In the genomic region with DNA sequence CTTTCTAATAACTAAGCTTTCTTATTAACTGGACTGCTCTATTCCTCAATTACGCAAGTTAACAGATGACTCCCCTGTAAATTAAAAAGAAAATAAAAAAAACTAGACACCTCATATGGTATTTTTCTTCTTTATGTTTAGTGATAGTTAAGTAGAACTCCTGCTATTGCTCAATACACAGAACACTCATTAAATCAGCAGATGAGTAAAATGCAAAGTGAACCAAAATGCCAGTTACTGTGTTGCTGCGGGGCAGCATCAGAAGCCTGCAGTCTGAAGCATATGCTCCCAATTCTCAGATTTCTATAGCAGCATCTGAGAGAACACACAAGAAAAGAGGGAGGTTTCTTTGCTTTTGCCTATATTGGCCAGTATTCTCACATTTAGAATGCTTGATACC, we compare ENCODE assay signal across 13 cellular contexts. TPM values are rescaled to one million over a fixed set of nuclear protein-coding genes. Genes with fewer than 3 reads are reported as not detected.
DNase-seq lines count a peak whose midpoint lies in the region; ATAC-seq and TF ChIP-seq lines count a peak whose summit lies in the region.
"Had no signal": no experiment of that assay in that cellular context is flagged by ENCODE, and none has a peak within 500 bp of the region (broad histone marks: within the 10 kb centered on the region; RNA-seq: fewer than 3 reads in every experiment).

No MANE protein-coding gene starts in this region.

- no peak overlapping the region for H3K4me3 Mint-ChIP-seq in activated CD4-positive, alpha-beta T cell treated with anti-CD3 and anti-CD28 coated beads for 36 hours
- H3K4me3 Mint-ChIP-seq in nephron = no peak overlapping the region

- H3K9me3 ChIP-seq in adrenal gland (replicated peaks in 1 of 3) (no peaks in the 10 kb centered on the region), Peyer's patch (no peaks in the 10 kb centered on the region)
- H3K9me3 ChIP-seq: neutrophil, tibial artery had no signal

- CTCF ChIA-PET in activated CD4-positive, alpha-beta T cell treated with anti-CD3 and anti-CD28 coated beads for 36 hours (lab: Charles Lee) = interaction anchor here (3.2 kb wide), 1 partner anchor 25 kb away, joined by 10 read pairs; no protein-coding TSS in a partner anchor

- POLR2A ChIA-PET in activated CD4-positive, alpha-beta T cell treated with anti-CD3 and anti-CD28 coated beads for 36 hours (lab: Charles Lee) = no interaction called here

- intact Hi-C loops in activated CD4-positive, alpha-beta T cell treated with anti-CD3 and anti-CD28 coated beads for 36 hours (cut with DNase I, micrococcal nuclease) = loop anchor here in 1 of 2 experiments (2.0 kb wide), 1 partner anchor 39 kb away; no protein-coding TSS in a partner anchor
- intact Hi-C loops in adrenal gland (cut with DNase I) = no loop called here

- peak; percentile 30 for DNase-seq in activated CD4-positive, alpha-beta T cell treated with anti-CD3 and anti-CD28 coated beads for 36 hours
- no peak for DNase-seq in activated CD4-positive, alpha-beta T cell treated with anti-CD3 and anti-CD28 coated beads, Interleukin-2, amount 50 U/mL, for 1 hour
- DNase-seq in MV-4-11 (lab: John Stamatoyannopoulos, UW) (peak; percentile 29), adrenal gland (no peak), Peyer's patch (no peak)
- no peak for DNase-seq in effector CD8-positive, alpha-beta T cell (lab: John Stamatoyannopoulos, UW)
- DNase-seq: PC-9, T1000, tibial artery had no signal

- peak overlapping the region; percentile 14 to 84 (median 41) for H3K27ac ChIP-seq in adrenal gland
- no peak overlapping the region for H3K27ac ChIP-seq in Peyer's patch
- H3K27ac ChIP-seq: neutrophil, PC-9 had no signal

- H3K27me3 ChIP-seq in adrenal gland (no peaks in the 10 kb centered on the region), Peyer's patch (no peaks in the 10 kb centered on the region)
- H3K27me3 ChIP-seq: neutrophil, tibial artery had no signal

- peak; percentile 46 for ATAC-seq in activated CD4-positive, alpha-beta T cell treated with anti-CD3 and anti-CD28 coated beads for 36 hours
- no peak for ATAC-seq in GM19452 (IDR thresholded peaks at IDR 0.05; ENCODE audit: unreplicated experiment)

- H3K36me3 ChIP-seq in adrenal gland (replicated peaks in 1 of 2) = no peaks in the 10 kb centered on the region
- no peaks in the 10 kb centered on the region for H3K36me3 ChIP-seq in Peyer's patch
- H3K36me3 ChIP-seq: neutrophil, tibial artery had no signal

- H3K4me1 ChIP-seq in adrenal gland (replicated peaks in 1 of 2) = peaks cover 25 to 35% of the 10 kb centered on the region in 2 donors
- peaks cover 0 to 19% (median 3%) of the 10 kb centered on the region in 4 donors for H3K4me1 ChIP-seq in Peyer's patch

- peak overlapping the region; percentile 30 for H3K27ac Mint-ChIP-seq in activated CD4-positive, alpha-beta T cell treated with anti-CD3 and anti-CD28 coated beads for 36 hours
- H3K27ac Mint-ChIP-seq in nephron = peak overlapping the region in 2 of 3 experiments; percentile 53 to 54

- no peak for TF ChIP-seq POLR2A in adrenal gland (IDR thresholded peaks at IDR 0.05)
- TF ChIP-seq POLR2A in Peyer's patch (IDR thresholded peaks at IDR 0.05) = no peak

- H3K9me3 Mint-ChIP-seq in activated CD4-positive, alpha-beta T cell treated with anti-CD3 and anti-CD28 coated beads for 36 hours (ENCODE audit: low read depth) = no peaks in the 10 kb centered on the region
- no peaks in the 10 kb centered on the region for H3K9me3 Mint-ChIP-seq in nephron

- TF ChIP-seq CTCF in adrenal gland (IDR thresholded peaks at IDR 0.05) (no peak), nephron (IDR thresholded peaks at IDR 0.05; ENCODE audit: unreplicated experiment in 3 of 3) (no peak), Peyer's patch (IDR thresholded peaks at IDR 0.05) (no peak)

- peaks cover 75% of the 10 kb centered on the region for H3K4me1 Mint-ChIP-seq in activated CD4-positive, alpha-beta T cell treated with anti-CD3 and anti-CD28 coated beads for 36 hours
- H3K4me1 Mint-ChIP-seq in nephron = peaks cover 33% of the 10 kb centered on the region

- H3K27me3 Mint-ChIP-seq in activated CD4-positive, alpha-beta T cell treated with anti-CD3 and anti-CD28 coated beads for 36 hours = no peaks in the 10 kb centered on the region
- no peaks in the 10 kb centered on the region for H3K27me3 Mint-ChIP-seq in nephron (ENCODE audit: low read depth)

- 68 to 78% (median 73%) methylated on average over 2 of the region's 2 CpGs for WGBS in adrenal gland, 4 donors

- H3K36me3 Mint-ChIP-seq in activated CD4-positive, alpha-beta T cell treated with anti-CD3 and anti-CD28 coated beads for 36 hours (ENCODE audit: low read depth) = peaks cover 50% of the 10 kb centered on the region
- peaks cover 18% of the 10 kb centered on the region for H3K36me3 Mint-ChIP-seq in nephron (ENCODE audit: low read depth)

- H3K4me3 ChIP-seq in adrenal gland = no peak overlapping the region
- H3K4me3 ChIP-seq in Peyer's patch = no peak overlapping the region
- H3K4me3 ChIP-seq: lung, PC-9, tibial artery had no signal

RNA-seq across cellular contexts. Expression of gene CDK6, which starts 28.4 kb away (rescaled TPM):
- total RNA-seq in activated CD4-positive, alpha-beta T cell treated with anti-CD3 and anti-CD28 coated beads for 36 hours = 100 to 1,000 TPM; 118 to 135 TPM
- total RNA-seq in adrenal gland = 10 to 100 TPM; 18.2 to 61.7 (median 41.6) TPM
- polyA plus RNA-seq in adrenal gland = 10 to 100 TPM in 1 of 3 donors, 1 to 10 TPM in 2; 2.5 to 12.9 (median 4.3) TPM
- total RNA-seq in Peyer's patch = 10 to 100 TPM; 25.6 to 75.1 (median 55.4) TPM

Comparison
In these comparisons a context has a peak if more than half of its experiments do, and no peak if none do; other contexts are left out.
1. DNase-seq: peak in activated CD4-positive, alpha-beta T cell treated with anti-CD3 and anti-CD28 coated beads for 36 hours (single experiment) and MV-4-11 (single experiment); none in activated CD4-positive, alpha-beta T cell treated with anti-CD3 and anti-CD28 coated beads, Interleukin-2, amount 50 U/mL, for 1 hour (single experiment), adrenal gland (0 of 7), Peyer's patch (0 of 3) and effector CD8-positive, alpha-beta T cell (single experiment).
2. H3K27ac ChIP-seq: peak in adrenal gland (5 of 5); none in Peyer's patch (0 of 4).